ENCODE assay signal across 8 cellular contexts in genomic region chr4:124111922-124112321, GRCh38.
DNase-seq lines count a peak whose midpoint lies in the region; ATAC-seq, FAIRE-seq and TF ChIP-seq lines count a peak whose summit lies in the region.

No MANE protein-coding gene starts in this region.

- peak overlapping the region; percentile 44 for H2AFZ ChIP-seq in ACC112 (ENCODE audit: low read length, unreplicated experiment)

- H3K4me1 ChIP-seq in ACC112 (ENCODE audit: control insufficient read depth, insufficient read depth, low read length, unreplicated experiment): peaks cover 16% of the 10 kb centered on the region
- peaks cover 6% of the 10 kb centered on the region for H3K4me1 ChIP-seq in RWPE2 (ENCODE audit: insufficient read depth, poor library complexity, severe bottlenecking)
- H3K4me1 ChIP-seq in pancreas: no peaks in the 10 kb centered on the region

- WGBS in pancreas, 2 donors: 34 to 38% methylated on average over 2 of the region's 2 CpGs

- H3K27ac ChIP-seq in ACC112 (ENCODE audit: low read depth, low read length) (no peak overlapping the region), RWPE2 (ENCODE audit: poor library complexity, severe bottlenecking) (no peak overlapping the region), pancreas (no peak overlapping the region)

- FAIRE-seq in pancreas (lab: Jason Lieb, UNC): peak; percentile 77

- TF ChIP-seq EP300 in Ishikawa (IDR thresholded peaks at IDR 0.05; ENCODE audit: borderline replicate concordance): no peak

- ATAC-seq in GM18519 (IDR thresholded peaks at IDR 0.05; ENCODE audit: low FRiP score, unreplicated experiment) (peak; percentile 63), RWPE2 (ENCODE audit: low read depth) (0 out of 3 replicates have a peak, but pooled peaks have one; percentile 55), pancreas (peak in 3 of 4 donors; percentile 76 to 80 (median 77))

- no peaks in the 10 kb centered on the region for H3K79me2 ChIP-seq in ACC112 (ENCODE audit: control insufficient read depth, insufficient read depth, low read length, unreplicated experiment)

- peak; percentile 94 for TF ChIP-seq RAD21 in Ishikawa (IDR thresholded peaks at IDR 0.05; ENCODE audit: low read depth)

- DNase-seq in RWPE2 (ENCODE audit: low spot score) (no peak), fibroblast of pulmonary artery (ENCODE audit: low read depth) (peak; percentile 97), pancreas (no peak), posterior vena cava (ENCODE audit: low spot score) (no peak)
- DNase-seq in activated CD8-positive, alpha-beta memory T cell treated with anti-CD3 and anti-CD28 coated beads, Interleukin-2, amount 50 U/mL, for 48 hours: no peak

- intact Hi-C loops in pancreas (cut with DNase I): no loop called here
- intact Hi-C loops in posterior vena cava (cut with DNase I): loop anchor here in 1 of 2 donors (2.0 kb wide), 1 partner anchor 715 kb away; the partner anchor contains the start of gene SPRY1

- no peaks in the 10 kb centered on the region for H3K9me3 ChIP-seq in RWPE2 (ENCODE audit: severe bottlenecking)
- no peaks in the 10 kb centered on the region for H3K9me3 ChIP-seq in pancreas

- H3K36me3 ChIP-seq in ACC112 (ENCODE audit: insufficient read depth, low read length) (no peaks in the 10 kb centered on the region), RWPE2 (ENCODE audit: low read depth) (no peaks in the 10 kb centered on the region), pancreas (no peaks in the 10 kb centered on the region)

- H3K27me3 ChIP-seq in ACC112 (ENCODE audit: insufficient read depth, low read length): no peaks in the 10 kb centered on the region
- no peaks in the 10 kb centered on the region for H3K27me3 ChIP-seq in RWPE2 (ENCODE audit: insufficient read depth, poor library complexity, severe bottlenecking)
- no peaks in the 10 kb centered on the region for H3K27me3 ChIP-seq in pancreas

- peak; percentile 84 for TF ChIP-seq CTCF in RWPE2 (IDR thresholded peaks at IDR 0.05; ENCODE audit: poor library complexity, severe bottlenecking)
- TF ChIP-seq CTCF in fibroblast of pulmonary artery (IDR thresholded peaks at IDR 0.05; ENCODE audit: low read length, missing control alignments): peak; percentile 64
- TF ChIP-seq CTCF in pancreas (IDR thresholded peaks at IDR 0.05): peak in 2 of 4 donors; percentile 39 to 41

- H3K4me3 ChIP-seq in ACC112 (ENCODE audit: low read depth, low read length): no peak overlapping the region
- H3K4me3 ChIP-seq in RWPE2 (ENCODE audit: severe bottlenecking): no peak overlapping the region
- no peak overlapping the region for H3K4me3 ChIP-seq in fibroblast of pulmonary artery (replicated peaks; ENCODE audit: low read depth, low read length)
- no peak overlapping the region for H3K4me3 ChIP-seq in pancreas

TF ChIP-seq in Ishikawa, 13 proteins besides CTCF, POLR2A, EP300 and RAD21:
- TF ChIP-seq REST (IDR thresholded peaks at IDR 0.05; ENCODE audit: low read depth) (no peak), FOXM1 (IDR thresholded peaks at IDR 0.05; ENCODE audit: borderline replicate concordance, low read depth) (0 out of 2 replicates have a peak, but pooled peaks have one; percentile 27), NFIC (IDR thresholded peaks at IDR 0.05) (no peak), TAF1 (IDR thresholded peaks at IDR 0.05; ENCODE audit: low read depth) (no peak)
